1 cellular context compared by ENCODE assay signal in genomic region chr19:53868892-53869804, GRCh38.
TF ChIP-seq lines count a peak whose summit lies in the region.

No MANE protein-coding gene starts in this region.

TF ChIP-seq in HepG2, 621 proteins besides CTCF, POLR2A, EP300 and RAD21 (continued from another document and continues in another):
- TF ChIP-seq, protein P1, sequence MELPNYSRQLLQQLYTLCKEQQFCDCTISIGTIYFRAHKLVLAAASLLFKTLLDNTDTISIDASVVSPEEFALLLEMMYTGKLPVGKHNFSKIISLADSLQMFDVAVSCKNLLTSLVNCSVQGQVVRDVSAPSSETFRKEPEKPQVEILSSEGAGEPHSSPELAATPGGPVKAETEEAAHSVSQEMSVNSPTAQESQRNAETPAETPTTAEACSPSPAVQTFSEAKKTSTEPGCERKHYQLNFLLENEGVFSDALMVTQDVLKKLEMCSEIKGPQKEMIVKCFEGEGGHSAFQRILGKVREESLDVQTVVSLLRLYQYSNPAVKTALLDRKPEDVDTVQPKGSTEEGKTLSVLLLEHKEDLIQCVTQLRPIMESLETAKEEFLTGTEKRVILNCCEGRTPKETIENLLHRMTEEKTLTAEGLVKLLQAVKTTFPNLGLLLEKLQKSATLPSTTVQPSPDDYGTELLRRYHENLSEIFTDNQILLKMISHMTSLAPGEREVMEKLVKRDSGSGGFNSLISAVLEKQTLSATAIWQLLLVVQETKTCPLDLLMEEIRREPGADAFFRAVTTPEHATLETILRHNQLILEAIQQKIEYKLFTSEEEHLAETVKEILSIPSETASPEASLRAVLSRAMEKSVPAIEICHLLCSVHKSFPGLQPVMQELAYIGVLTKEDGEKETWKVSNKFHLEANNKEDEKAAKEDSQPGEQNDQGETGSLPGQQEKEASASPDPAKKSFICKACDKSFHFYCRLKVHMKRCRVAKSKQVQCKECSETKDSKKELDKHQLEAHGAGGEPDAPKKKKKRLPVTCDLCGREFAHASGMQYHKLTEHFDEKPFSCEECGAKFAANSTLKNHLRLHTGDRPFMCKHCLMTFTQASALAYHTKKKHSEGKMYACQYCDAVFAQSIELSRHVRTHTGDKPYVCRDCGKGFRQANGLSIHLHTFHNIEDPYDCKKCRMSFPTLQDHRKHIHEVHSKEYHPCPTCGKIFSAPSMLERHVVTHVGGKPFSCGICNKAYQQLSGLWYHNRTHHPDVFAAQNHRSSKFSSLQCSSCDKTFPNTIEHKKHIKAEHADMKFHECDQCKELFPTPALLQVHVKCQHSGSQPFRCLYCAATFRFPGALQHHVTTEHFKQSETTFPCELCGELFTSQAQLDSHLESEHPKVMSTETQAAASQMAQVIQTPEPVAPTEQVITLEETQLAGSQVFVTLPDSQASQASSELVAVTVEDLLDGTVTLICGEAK (IDR thresholded peaks at IDR 0.05), result no peak
- TF ChIP-seq, protein P1 (CRISPR knock-in tag; IDR thresholded peaks at IDR 0.05), result peak; percentile 37; the same call in 1 of the 2 replicates
- TF ChIP-seq, protein P2, sequence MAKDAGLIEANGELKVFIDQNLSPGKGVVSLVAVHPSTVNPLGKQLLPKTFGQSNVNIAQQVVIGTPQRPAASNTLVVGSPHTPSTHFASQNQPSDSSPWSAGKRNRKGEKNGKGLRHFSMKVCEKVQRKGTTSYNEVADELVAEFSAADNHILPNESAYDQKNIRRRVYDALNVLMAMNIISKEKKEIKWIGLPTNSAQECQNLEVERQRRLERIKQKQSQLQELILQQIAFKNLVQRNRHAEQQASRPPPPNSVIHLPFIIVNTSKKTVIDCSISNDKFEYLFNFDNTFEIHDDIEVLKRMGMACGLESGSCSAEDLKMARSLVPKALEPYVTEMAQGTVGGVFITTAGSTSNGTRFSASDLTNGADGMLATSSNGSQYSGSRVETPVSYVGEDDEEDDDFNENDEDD (CRISPR knock-in tag; IDR thresholded peaks at IDR 0.05; ENCODE audit: borderline replicate concordance), result peak; percentile 44; the same call in 1 of the 2 replicates
- TF ChIP-seq, protein P3, sequence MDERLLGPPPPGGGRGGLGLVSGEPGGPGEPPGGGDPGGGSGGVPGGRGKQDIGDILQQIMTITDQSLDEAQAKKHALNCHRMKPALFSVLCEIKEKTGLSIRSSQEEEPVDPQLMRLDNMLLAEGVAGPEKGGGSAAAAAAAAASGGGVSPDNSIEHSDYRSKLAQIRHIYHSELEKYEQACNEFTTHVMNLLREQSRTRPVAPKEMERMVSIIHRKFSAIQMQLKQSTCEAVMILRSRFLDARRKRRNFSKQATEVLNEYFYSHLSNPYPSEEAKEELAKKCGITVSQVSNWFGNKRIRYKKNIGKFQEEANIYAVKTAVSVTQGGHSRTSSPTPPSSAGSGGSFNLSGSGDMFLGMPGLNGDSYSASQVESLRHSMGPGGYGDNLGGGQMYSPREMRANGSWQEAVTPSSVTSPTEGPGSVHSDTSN (CRISPR knock-in tag; IDR thresholded peaks at IDR 0.05), result no peak
- TF ChIP-seq ZNF101 (CRISPR knock-in tag; IDR thresholded peaks at IDR 0.05; ENCODE audit: borderline replicate concordance, low read depth) (no peak), RBFOX2 (IDR thresholded peaks at IDR 0.05; ENCODE audit: low read depth, low read length) (peak; percentile 92), AGO2 (optimal IDR thresholded peaks at IDR 0.05; ENCODE audit: low read depth, low read length) (peak; percentile 98), ZNF572 (CRISPR knock-in tag; IDR thresholded peaks at IDR 0.05) (no peak), FOXA1 (IDR thresholded peaks at IDR 0.05) (no peak), FOXA1 (CRISPR knock-in tag; IDR thresholded peaks at IDR 0.05) (no peak), RFX5 (IDR thresholded peaks at IDR 0.05; ENCODE audit: low read depth, low read length) (0 out of 2 replicates have a peak, but pooled peaks have one; percentile 31), MIER2 (CRISPR knock-in tag; IDR thresholded peaks at IDR 0.05) (no peak), HDAC2 (CRISPR knock-in tag; IDR thresholded peaks at IDR 0.05) (no peak; the same call in 1 of the 2 replicates), UBTF (CRISPR knock-in tag; IDR thresholded peaks at IDR 0.05) (peak; percentile 53; the same call in 1 of the 2 replicates), IKZF1 (IDR thresholded peaks at IDR 0.05) (no peak), STAT5B (CRISPR knock-in tag; IDR thresholded peaks at IDR 0.05) (no peak), HDAC1 (CRISPR knock-in tag; IDR thresholded peaks at IDR 0.05) (peak; percentile 73), TCF12 (IDR thresholded peaks at IDR 0.05) (no peak), TCF12 (CRISPR knock-in tag; IDR thresholded peaks at IDR 0.05) (peak; percentile 54; the same call in 1 of the 2 replicates), RFXANK (CRISPR knock-in tag; IDR thresholded peaks at IDR 0.05) (no peak), ZNF205 (CRISPR knock-in tag; IDR thresholded peaks at IDR 0.05) (no peak), ZBTB26 (CRISPR knock-in tag; IDR thresholded peaks at IDR 0.05; ENCODE audit: borderline replicate concordance) (no peak), AGO1 (IDR thresholded peaks at IDR 0.05; ENCODE audit: low read depth, low read length, poor library complexity, severe bottlenecking) (peak; percentile 87), ZNF280B (CRISPR knock-in tag; IDR thresholded peaks at IDR 0.05; ENCODE audit: borderline replicate concordance) (no peak), ZNF652 (CRISPR knock-in tag; IDR thresholded peaks at IDR 0.05; ENCODE audit: borderline replicate concordance, low read depth) (peak; percentile 92), ZNF589 (CRISPR knock-in tag; conservative IDR thresholded peaks at IDR 0.05) (no peak), RORA (CRISPR knock-in tag; IDR thresholded peaks at IDR 0.05) (no peak), TBP (CRISPR knock-in tag; IDR thresholded peaks at IDR 0.05) (no peak), ZNF678 (CRISPR knock-in tag; IDR thresholded peaks at IDR 0.05) (no peak), SRY (CRISPR knock-in tag; IDR thresholded peaks at IDR 0.05) (peak; percentile 53; the same call in 1 of the 2 replicates), THAP11 (CRISPR knock-in tag; IDR thresholded peaks at IDR 0.05) (peak; percentile 74), JDP2 (CRISPR knock-in tag; IDR thresholded peaks at IDR 0.05; ENCODE audit: borderline replicate concordance) (no peak), SRSF4 (IDR thresholded peaks at IDR 0.05; ENCODE audit: low read depth, low read length, poor library complexity, severe bottlenecking) (no peak), NCOA5 (CRISPR knock-in tag; IDR thresholded peaks at IDR 0.05) (no peak), ZNF768 (CRISPR knock-in tag; IDR thresholded peaks at IDR 0.05) (0 out of 2 replicates have a peak, but pooled peaks have one; percentile 10)
- TF ChIP-seq, protein P4, sequence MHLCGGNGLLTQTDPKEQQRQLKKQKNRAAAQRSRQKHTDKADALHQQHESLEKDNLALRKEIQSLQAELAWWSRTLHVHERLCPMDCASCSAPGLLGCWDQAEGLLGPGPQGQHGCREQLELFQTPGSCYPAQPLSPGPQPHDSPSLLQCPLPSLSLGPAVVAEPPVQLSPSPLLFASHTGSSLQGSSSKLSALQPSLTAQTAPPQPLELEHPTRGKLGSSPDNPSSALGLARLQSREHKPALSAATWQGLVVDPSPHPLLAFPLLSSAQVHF (CRISPR knock-in tag; IDR thresholded peaks at IDR 0.05), result no peak
- TF ChIP-seq, protein P5, sequence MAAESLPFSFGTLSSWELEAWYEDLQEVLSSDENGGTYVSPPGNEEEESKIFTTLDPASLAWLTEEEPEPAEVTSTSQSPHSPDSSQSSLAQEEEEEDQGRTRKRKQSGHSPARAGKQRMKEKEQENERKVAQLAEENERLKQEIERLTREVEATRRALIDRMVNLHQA (CRISPR knock-in tag; IDR thresholded peaks at IDR 0.05), result 0 out of 2 replicates have a peak, but pooled peaks have one; percentile 58
- TF ChIP-seq, protein P6, sequence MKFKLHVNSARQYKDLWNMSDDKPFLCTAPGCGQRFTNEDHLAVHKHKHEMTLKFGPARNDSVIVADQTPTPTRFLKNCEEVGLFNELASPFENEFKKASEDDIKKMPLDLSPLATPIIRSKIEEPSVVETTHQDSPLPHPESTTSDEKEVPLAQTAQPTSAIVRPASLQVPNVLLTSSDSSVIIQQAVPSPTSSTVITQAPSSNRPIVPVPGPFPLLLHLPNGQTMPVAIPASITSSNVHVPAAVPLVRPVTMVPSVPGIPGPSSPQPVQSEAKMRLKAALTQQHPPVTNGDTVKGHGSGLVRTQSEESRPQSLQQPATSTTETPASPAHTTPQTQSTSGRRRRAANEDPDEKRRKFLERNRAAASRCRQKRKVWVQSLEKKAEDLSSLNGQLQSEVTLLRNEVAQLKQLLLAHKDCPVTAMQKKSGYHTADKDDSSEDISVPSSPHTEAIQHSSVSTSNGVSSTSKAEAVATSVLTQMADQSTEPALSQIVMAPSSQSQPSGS (CRISPR knock-in tag; IDR thresholded peaks at IDR 0.05), result 0 out of 2 replicates have a peak, but pooled peaks have one; percentile 22
- TF ChIP-seq, protein P7, sequence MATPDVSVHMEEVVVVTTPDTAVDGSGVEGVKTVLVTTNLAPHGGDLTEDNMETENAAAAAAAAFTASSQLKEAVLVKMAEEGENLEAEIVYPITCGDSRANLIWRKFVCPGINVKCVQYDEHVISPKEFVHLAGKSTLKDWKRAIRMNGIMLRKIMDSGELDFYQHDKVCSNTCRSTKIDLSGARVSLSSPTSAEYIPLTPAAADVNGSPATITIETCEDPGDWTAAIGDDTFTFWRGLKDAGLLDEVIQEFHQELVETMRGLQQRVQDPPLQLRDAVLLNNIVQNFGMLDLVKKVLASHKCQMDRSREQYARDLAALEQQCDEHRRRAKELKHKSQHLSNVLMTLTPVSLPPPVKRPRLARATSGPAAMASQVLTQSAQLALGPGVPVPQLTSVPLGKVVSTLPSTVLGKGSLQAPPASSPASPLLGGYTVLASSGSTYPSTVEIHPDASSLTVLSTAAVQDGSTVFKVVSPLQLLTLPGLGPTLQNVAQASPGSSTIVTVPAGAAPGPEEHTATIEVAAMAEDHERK (CRISPR knock-in tag; IDR thresholded peaks at IDR 0.05; ENCODE audit: low read depth), result no peak
- TF ChIP-seq, protein P8, sequence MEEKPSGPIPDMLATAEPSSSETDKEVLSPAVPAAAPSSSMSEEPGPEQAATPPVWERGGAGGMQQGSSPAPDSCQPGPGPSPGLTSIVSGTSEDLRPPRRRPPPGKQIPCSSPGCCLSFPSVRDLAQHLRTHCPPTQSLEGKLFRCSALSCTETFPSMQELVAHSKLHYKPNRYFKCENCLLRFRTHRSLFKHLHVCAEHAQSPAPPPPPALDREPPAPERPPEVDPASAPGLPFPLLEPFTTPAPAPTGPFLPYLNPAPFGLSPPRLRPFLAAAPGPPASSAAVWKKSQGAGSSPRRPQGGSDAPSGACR (CRISPR knock-in tag; IDR thresholded peaks at IDR 0.05), result 0 out of 2 replicates have a peak, but pooled peaks have one; percentile 38
